8 cellular contexts compared by ENCODE assay signal in genomic region chr7:142323706-142324105, GRCh38.
DNase-seq lines count a peak whose midpoint lies in the region; ATAC-seq and TF ChIP-seq lines count a peak whose summit lies in the region.

No MANE protein-coding gene starts in this region.

- peak; percentile 69 for ATAC-seq in HG02973 (IDR thresholded peaks at IDR 0.05; ENCODE audit: unreplicated experiment)
- ATAC-seq in activated CD4-positive, CD25-positive, alpha-beta regulatory T cell treated with anti-CD3 and anti-CD28 coated beads, Interleukin-2, amount 50 U/mL, for 24 hours, result peak; percentile 23 to 24
- no peak for ATAC-seq in GM18873 (IDR thresholded peaks at IDR 0.05; ENCODE audit: low FRiP score, unreplicated experiment)
- ATAC-seq in GM21447 (IDR thresholded peaks at IDR 0.05; ENCODE audit: unreplicated experiment), result no peak

- TF ChIP-seq CTCF in epithelial cell of proximal tubule (conservative IDR thresholded peaks at IDR 0.05; ENCODE audit: low read depth, low read length), result peak; percentile 76

- no peak overlapping the region for H3K4me3 ChIP-seq in epithelial cell of proximal tubule (ENCODE audit: low read depth, low read length)

- DNase-seq in ELF-1 (ENCODE audit: low read depth, low spot score), result peak; percentile 84
- no peak for DNase-seq in epithelial cell of proximal tubule (ENCODE audit: low read depth)
- DNase-seq in stimulated activated CD4-positive, alpha-beta T cell treated with anti-CD3 and anti-CD28 coated beads, Interleukin-12 subunit alpha, Interleukin-12 subunit beta, amount 100 ng/mL, for 4 hours, result peak; percentile 46
- no peak for DNase-seq in KG1 (lab: John Stamatoyannopoulos, UW)

Comparison
In these comparisons a context has a peak if more than half of its experiments do, and no peak if none do; other contexts are left out.
1. DNase-seq: peak in ELF-1 (single experiment) and stimulated activated CD4-positive, alpha-beta T cell treated with anti-CD3 and anti-CD28 coated beads, Interleukin-12 subunit alpha, Interleukin-12 subunit beta, amount 100 ng/mL, for 4 hours (single experiment); none in epithelial cell of proximal tubule (single experiment) and KG1 (single experiment).
2. ATAC-seq: peak in HG02973 (single experiment) and activated CD4-positive, CD25-positive, alpha-beta regulatory T cell treated with anti-CD3 and anti-CD28 coated beads, Interleukin-2, amount 50 U/mL, for 24 hours (2 of 2); none in GM18873 (single experiment) and GM21447 (single experiment).